ENCODE assay signal across 28 cellular contexts in genomic region chr5:110150199-110150598, GRCh38.
A peak's percentile ranks its signal among the peaks of the same experiment; 100 is the strongest.
DNase-seq lines count a peak whose midpoint lies in the region; ATAC-seq and TF ChIP-seq lines count a peak whose summit lies in the region.
"Had no signal": no experiment of that assay in that cellular context is flagged by ENCODE, and none has a peak within 500 bp of the region (broad histone marks: within the 10 kb centered on the region; RNA-seq: fewer than 3 reads in every experiment).

No MANE protein-coding gene starts in this region.

- ATAC-seq in PC-3 (no peak), GM18907 (IDR thresholded peaks at IDR 0.05; ENCODE audit: unreplicated experiment) (no peak), HG03432 (IDR thresholded peaks at IDR 0.05; ENCODE audit: unreplicated experiment) (no peak)
- ATAC-seq: activated T-cell treated with anti-CD3 and anti-CD28 coated beads, Interleukin-2, amount 50 U/mL, for 72 hours; natural killer cell; Right ventricle myocardium inferior had no signal

- H3K36me3 ChIP-seq in PC-3 (ENCODE audit: low read depth, low read length) (no peaks in the 10 kb centered on the region), brain microvascular endothelial cell (replicated peaks) (no peaks in the 10 kb centered on the region)
- H3K36me3 ChIP-seq: esophagus squamous epithelium, stomach, tibial nerve had no signal

- H3K9ac ChIP-seq in PC-3 (ENCODE audit: low read length), result no peak overlapping the region

- no peaks in the 10 kb centered on the region for H3K4me1 ChIP-seq in PC-3 (ENCODE audit: insufficient read depth, low read length)
- H3K4me1 ChIP-seq: esophagus squamous epithelium, stomach, tibial nerve had no signal

- H3K9me2 ChIP-seq in PC-3 (replicated peaks; ENCODE audit: low read length), result no peaks in the 10 kb centered on the region

- no peaks in the 10 kb centered on the region for H4K20me1 ChIP-seq in PC-3 (ENCODE audit: low read length)

- POLR2A ChIA-PET in AG04449 (lab: Yijun Ruan, JAX) (interaction anchor here (0.6 kb wide), 1 partner anchor 44 kb away, joined by 4 read pairs; no protein-coding TSS in a partner anchor), PC-3 (lab: Charles Lee; ENCODE audit: unreplicated experiment) (no interaction called here)

- H3K4me3 ChIP-seq in AG04449 (ENCODE audit: low read depth, low read length) (no peak overlapping the region), PC-3 (ENCODE audit: low read length) (no peak overlapping the region), brain microvascular endothelial cell (ENCODE audit: low read depth, low read length) (no peak overlapping the region), fibroblast of the aortic adventitia (ENCODE audit: low read depth, low read length) (no peak overlapping the region)
- H3K4me3 ChIP-seq: esophagus squamous epithelium, skin epidermis, stomach, tibial nerve had no signal

- no peaks in the 10 kb centered on the region for H3K79me2 ChIP-seq in PC-3 (ENCODE audit: low read length)

- intact Hi-C loops in PC-3 (cut with micrococcal nuclease), result no loop called here

- TF ChIP-seq CTCF in AG04449 (IDR thresholded peaks at IDR 0.05; ENCODE audit: insufficient read depth, low read length, missing control alignments), result no peak
- no peak for TF ChIP-seq CTCF in PC-3 (conservative IDR thresholded peaks at IDR 0.05; ENCODE audit: low read depth, low read length)
- TF ChIP-seq CTCF in brain microvascular endothelial cell (IDR thresholded peaks at IDR 0.05; ENCODE audit: low read depth, low read length, missing control alignments), result no peak
- no peak for TF ChIP-seq CTCF in fibroblast of the aortic adventitia (IDR thresholded peaks at IDR 0.05; ENCODE audit: insufficient read depth, low read length)

- H3K27me3 ChIP-seq in PC-3 (ENCODE audit: low read length) (no peaks in the 10 kb centered on the region; the same call in 1 of the 2 replicates), brain microvascular endothelial cell (replicated peaks) (no peaks in the 10 kb centered on the region)
- H3K27me3 ChIP-seq: stomach had no signal

- no peak overlapping the region for H3K4me2 ChIP-seq in PC-3 (ENCODE audit: low read length)

- in situ Hi-C loops in brain microvascular endothelial cell (cut with HindIII; ENCODE audit: low pct_ligation_motif_present, low sequenced_read_pairs), result no loop called here

- H3F3A ChIP-seq in PC-3 (ENCODE audit: low read length, unreplicated experiment), result no peaks in the 10 kb centered on the region

- CTCF ChIA-PET in AG04449 (lab: Yijun Ruan, JAX) (no interaction called here), PC-3 (lab: Charles Lee) (no interaction called here)

- H2AFZ ChIP-seq in PC-3 (ENCODE audit: low read length), result no peak overlapping the region

- H3K27ac ChIP-seq in PC-3 (ENCODE audit: low read length) (no peak overlapping the region), brain microvascular endothelial cell (no peak overlapping the region)
- H3K27ac ChIP-seq: esophagus squamous epithelium, skin epidermis, stomach, tibial nerve had no signal

- BruUV-seq in PC-3 (replicated peaks; lab: Mats Ljungman, UMichigan), result no TSS peak

- DNase-seq in AG04449 (ENCODE audit: low read depth, low spot score) (peak; percentile 51), PC-3 (peak; percentile 28), brain microvascular endothelial cell (peak; percentile 80), fibroblast of the aortic adventitia (ENCODE audit: low read depth) (peak; percentile 2), C1 segment of cervical spinal cord (lab: John Stamatoyannopoulos, UW) (no peak), GF-D8 (lab: John Stamatoyannopoulos, UW) (no peak)
- DNase-seq: activated CD4-positive, alpha-beta T cell treated with anti-CD3 and anti-CD28 coated beads, Interleukin-2, amount 10 ng/mL, durations not matched to agents 24 days and 14 days; activated naive CD4-positive, alpha-beta T cell; activated T-cell treated with anti-CD3 and anti-CD28 coated beads, Interleukin-2, amount 50 U/mL, for 72 hours; AML-193; CD4-positive, alpha-beta memory T cell; central memory CD4-positive, alpha-beta T cell; dermis blood vessel endothelial cell; esophagus squamous epithelium; H7; KBM-7; kidney; natural killer cell; NCI-H1417; NCI-H2081; NCI-H82; stomach; T-helper 9 cell had no signal

- H3K9me3 ChIP-seq in PC-3 (ENCODE audit: low read length), result no peaks in the 10 kb centered on the region
- H3K9me3 ChIP-seq: esophagus squamous epithelium, stomach, tibial nerve had no signal

Comparison
In these comparisons a context has a peak if more than half of its experiments do, and no peak if none do; other contexts are left out.
1. DNase-seq: peak in AG04449 (single experiment), PC-3 (single experiment), brain microvascular endothelial cell (single experiment) and fibroblast of the aortic adventitia (single experiment); none in C1 segment of cervical spinal cord (0 of 14) and GF-D8 (single experiment).